29 cellular contexts compared by ENCODE assay signal in the genomic region with DNA sequence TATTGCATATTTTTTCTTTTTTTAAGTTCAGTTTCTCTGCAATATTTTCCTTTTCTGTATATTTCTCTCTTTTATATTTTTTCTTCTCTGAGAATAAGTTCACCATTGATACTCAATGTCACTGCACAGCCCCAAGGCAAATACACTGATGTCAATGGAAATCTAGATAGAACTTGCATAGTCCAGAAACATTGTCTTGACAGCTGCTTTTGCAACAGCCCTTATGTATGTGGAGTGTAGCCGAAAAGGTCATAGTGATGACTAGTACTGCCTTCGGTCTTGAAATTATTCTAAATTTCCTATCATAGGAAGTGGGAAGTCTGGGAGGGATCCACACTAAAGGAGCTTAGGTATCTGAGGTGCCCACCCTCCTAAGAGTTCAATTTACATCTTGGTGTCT.
"Had no signal": no experiment of that assay in that cellular context is flagged by ENCODE, and none has a peak within 500 bp of the region (broad histone marks: within the 10 kb centered on the region; RNA-seq: fewer than 3 reads in every experiment).

No MANE protein-coding gene starts in this region.

- DNase-seq: activated B cell treated with CpG ODN at 0.5 μM for 24 hours; activated CD4-positive, alpha-beta memory T cell treated with anti-CD3 and anti-CD28 coated beads, Interleukin-2, amount 10 ng/mL, durations not matched to agents 7 days and 5 days; activated CD4-positive, alpha-beta T cell treated with anti-CD3 and anti-CD28 coated beads for 4 hours; activated CD4-positive, alpha-beta T cell treated with anti-CD3 and anti-CD28 coated beads, Interleukin-2, amount 10 ng/mL, durations not matched to agents 24 days and 14 days; activated CD4-positive, alpha-beta T cell treated with anti-CD3 and anti-CD28 coated beads, Interleukin-2, amount 50 U/mL, for 1 hour; activated CD4-positive, alpha-beta T cell treated with anti-CD3 and anti-CD28 coated beads, Interleukin-2, amount 50 U/mL, for 4 hours; activated CD4-positive, CD25-positive, alpha-beta regulatory T cell treated with anti-CD3 and anti-CD28 coated beads, Interleukin-2, amount 50 U/mL, for 72 hours; activated CD8-positive, alpha-beta memory T cell treated with anti-CD3 and anti-CD28 coated beads for 24 hours; activated CD8-positive, alpha-beta memory T cell treated with anti-CD3 and anti-CD28 coated beads, Interleukin-2, amount 10 ng/mL, durations not matched to agents 7 days and 5 days; activated CD8-positive, alpha-beta memory T cell treated with anti-CD3 and anti-CD28 coated beads, Interleukin-2, amount 50 U/mL, for 48 hours; activated CD8-positive, alpha-beta T cell treated with anti-CD3 and anti-CD28 coated beads, Interleukin-2, amount 10 ng/mL, durations not matched to agents 7 days and 5 days; activated effector memory CD4-positive, alpha-beta T cell treated with Interleukin-2 at 50 U/mL for 16 hours; activated gamma-delta T cell; activated naive CD4-positive, alpha-beta T cell treated with anti-CD3 and anti-CD28 coated beads, Interleukin-2, amount 10 ng/mL, durations not matched to agents 7 days and 5 days; activated naive CD4-positive, alpha-beta T cell treated with Interleukin-2 at 50 U/mL for 16 hours; activated naive CD8-positive, alpha-beta T cell treated with anti-CD3 and anti-CD28 coated beads, Interleukin-2, amount 10 ng/mL, durations not matched to agents 7 days and 5 days; activated naive CD8-positive, alpha-beta T cell treated with anti-CD3 and anti-CD28 coated beads, Interleukin-2, amount 50 U/mL, for 24 hours; activated T-cell treated with anti-CD3 and anti-CD28 coated beads, Interleukin-2, amount 50 U/mL, for 24 hours; activated T-cell treated with anti-CD3 and anti-CD28 coated beads, Interleukin-2, amount 50 U/mL, for 48 hours; adrenal gland; amniotic stem cell; aorta; body of pancreas; brain microvascular endothelial cell; central memory CD4-positive, alpha-beta T cell; T-helper 1 cell; T-helper 2 cell; T-helper 9 cell had no signal

- H3K4me3 ChIP-seq: adrenal gland, body of pancreas, breast epithelium had no signal

- ATAC-seq: activated CD8-positive, alpha-beta memory T cell treated with anti-CD3 and anti-CD28 coated beads, Interleukin-2, amount 10 ng/mL, durations not matched to agents 7 days and 5 days; activated CD8-positive, alpha-beta T cell treated with anti-CD3 and anti-CD28 coated beads, Interleukin-2, amount 10 ng/mL, durations not matched to agents 7 days and 5 days; activated naive CD8-positive, alpha-beta T cell treated with anti-CD3 and anti-CD28 coated beads, Interleukin-2, amount 50 U/mL, for 24 hours; body of pancreas had no signal
